In genomic region chr5:112691341-112691685, GRCh38 we compare ENCODE assay signal across 2 cellular contexts.
TF ChIP-seq lines count a peak whose summit lies in the region.

No MANE protein-coding gene starts in this region.

TF ChIP-seq in SK-N-SH treated with all-trans-retinoic acid at 6 μM for 48 hours, 23 proteins besides CTCF, POLR2A, EP300 and RAD21 (continued from another document):
- TF ChIP-seq ZFP30 (CRISPR knock-in tag; IDR thresholded peaks at IDR 0.05) = no peak
- TF ChIP-seq BACH2 (CRISPR knock-in tag; IDR thresholded peaks at IDR 0.05; ENCODE audit: borderline replicate concordance) = no peak
- no peak for TF ChIP-seq CREB5 (CRISPR knock-in tag; IDR thresholded peaks at IDR 0.05; ENCODE audit: low read depth)
- no peak for TF ChIP-seq ZFP3 (CRISPR knock-in tag; IDR thresholded peaks at IDR 0.05)
- no peak for TF ChIP-seq ZNF70 (CRISPR knock-in tag; IDR thresholded peaks at IDR 0.05)
- TF ChIP-seq GLIS3 (CRISPR knock-in tag; IDR thresholded peaks at IDR 0.05) = no peak
- no peak for TF ChIP-seq ZNF8 (CRISPR knock-in tag; IDR thresholded peaks at IDR 0.05)
- no peak for TF ChIP-seq ESRRG (CRISPR knock-in tag; IDR thresholded peaks at IDR 0.05)
- TF ChIP-seq ZNF565 (CRISPR knock-in tag; conservative IDR thresholded peaks at IDR 0.05; ENCODE audit: low read depth) = no peak
- TF ChIP-seq TOX (CRISPR knock-in tag; IDR thresholded peaks at IDR 0.05; ENCODE audit: borderline replicate concordance) = no peak
- no peak for TF ChIP-seq PATZ1 (CRISPR knock-in tag; IDR thresholded peaks at IDR 0.05; ENCODE audit: borderline replicate concordance)
- no peak for TF ChIP-seq TSHZ2 (CRISPR knock-in tag; IDR thresholded peaks at IDR 0.05)

TF ChIP-seq in SK-N-SH, 30 proteins besides CTCF, POLR2A, EP300 and RAD21 (continued from another document):
- TF ChIP-seq REST (IDR thresholded peaks at IDR 0.05; ENCODE audit: low read depth, low read length) = no peak
